Comparison of ENCODE assay signal across 12 cellular contexts in the genomic region with DNA sequence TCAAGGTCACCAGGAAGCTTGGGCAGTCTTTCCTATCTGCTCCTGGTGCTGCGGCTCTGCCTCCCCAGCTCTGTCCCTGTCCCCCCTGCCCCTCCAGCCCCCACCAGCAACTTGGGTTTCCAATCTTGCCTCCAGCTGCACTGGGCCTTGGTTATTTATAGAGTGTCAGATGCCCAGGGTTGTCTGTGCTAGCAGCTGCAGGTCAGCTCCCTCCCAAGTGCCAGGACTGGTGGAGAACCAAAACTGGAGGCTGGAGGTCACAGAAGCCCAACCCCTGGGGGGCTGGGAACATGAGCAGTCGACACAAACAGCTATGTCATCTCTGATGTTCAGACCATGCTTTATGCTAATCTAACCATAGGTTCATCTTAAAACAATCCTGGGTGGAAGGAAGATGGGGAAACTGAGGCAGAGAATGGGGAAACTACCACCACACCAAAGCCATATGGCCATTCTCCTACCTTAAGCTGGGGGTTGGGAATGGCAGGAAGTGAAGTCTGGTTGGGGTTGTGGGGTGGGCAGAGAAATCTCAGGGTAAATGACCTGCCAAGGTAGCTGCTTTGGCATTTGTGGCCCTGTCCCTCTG. TPM values are rescaled to one million over a fixed set of nuclear protein-coding genes. Genes with fewer than 3 reads are reported as not detected.
DNase-seq lines count a peak whose midpoint lies in the region; ATAC-seq and TF ChIP-seq lines count a peak whose summit lies in the region.
"Had no signal": no experiment of that assay in that cellular context is flagged by ENCODE, and none has a peak within 500 bp of the region (broad histone marks: within the 10 kb centered on the region; RNA-seq: fewer than 3 reads in every experiment).

No MANE protein-coding gene starts in this region.

- no peaks in the 10 kb centered on the region for H3K9me2 ChIP-seq in GM23338 (ENCODE audit: insufficient read depth)

- H3K4me1 ChIP-seq in GM23338 (ENCODE audit: insufficient read depth) (peaks cover 17% of the 10 kb centered on the region; the same call in 1 of the 2 replicates), skeletal muscle satellite cell (ENCODE audit: control insufficient read depth, insufficient read depth, low read length) (peaks cover 61% of the 10 kb centered on the region)

- H3K27ac ChIP-seq in GM23338 (ENCODE audit: low read depth): no peak overlapping the region
- H3K27ac ChIP-seq: KMS-11 had no signal

- no peaks in the 10 kb centered on the region for H3K9me3 ChIP-seq in skeletal muscle satellite cell (replicated peaks; ENCODE audit: low read length)

- H4K20me1 ChIP-seq in GM23338 (replicated peaks; ENCODE audit: insufficient read depth): peaks cover 6% of the 10 kb centered on the region; the same call in 1 of the 2 replicates

- intact Hi-C loops in sciatic nerve (cut with DNase I): no loop called here

- TF ChIP-seq CTCF in GM23338 (conservative IDR thresholded peaks at IDR 0.05; ENCODE audit: low read depth in 2 of 2) (no peak), astrocyte of the cerebellum (IDR thresholded peaks at IDR 0.05; ENCODE audit: low read depth, low read length, missing control alignments) (no peak)

- no peaks in the 10 kb centered on the region; the same call in 1 of the 3 replicates for H3K9me3 Mint-ChIP-seq in GM23338
- H3K9me3 Mint-ChIP-seq: activated naive CD4-positive, alpha-beta T cell treated with anti-CD3 and anti-CD28 coated beads, Interleukin-2, amount 50 U/mL, for 24 hours had no signal

- no peaks in the 10 kb centered on the region for H3K27me3 ChIP-seq in GM23338 (ENCODE audit: insufficient read depth)
- no peaks in the 10 kb centered on the region for H3K27me3 ChIP-seq in skeletal muscle satellite cell (ENCODE audit: control insufficient read depth, insufficient read depth, low read length)

- H3F3A ChIP-seq in GM23338 (replicated peaks; ENCODE audit: low read depth): peaks cover 10% of the 10 kb centered on the region; the same call in 1 of the 2 replicates

- peak overlapping the region; percentile 95 for H3K4me3 Mint-ChIP-seq in GM23338

- DNase-seq in GM23338 (ENCODE audit: low spot score) (no peak), astrocyte of the cerebellum (ENCODE audit: low read depth) (no peak), NCI-H1436 (lab: John Stamatoyannopoulos, UW) (no peak), sciatic nerve (ENCODE audit: low spot score) (no peak)
- DNase-seq: DMS153, occipital lobe had no signal

- H3K36me3 ChIP-seq in GM23338 (ENCODE audit: insufficient read depth) (peaks cover 26% of the 10 kb centered on the region), skeletal muscle satellite cell (ENCODE audit: insufficient read depth, low read length) (peaks cover 61% of the 10 kb centered on the region)

- H3K4me1 Mint-ChIP-seq in GM23338: peaks cover 33% of the 10 kb centered on the region

- peak overlapping the region; percentile 93 for H3K9ac ChIP-seq in skeletal muscle satellite cell (ENCODE audit: low read depth, low read length)
- H3K9ac ChIP-seq: KMS-11 had no signal

- peaks cover 22% of the 10 kb centered on the region for H3K79me2 ChIP-seq in GM23338 (replicated peaks; ENCODE audit: insufficient read depth)

- H3K27me3 Mint-ChIP-seq in GM23338 (ENCODE audit: insufficient read depth, low read depth, poor library complexity): peaks cover 3% of the 10 kb centered on the region
- H3K27me3 Mint-ChIP-seq: activated naive CD4-positive, alpha-beta T cell treated with anti-CD3 and anti-CD28 coated beads, Interleukin-2, amount 50 U/mL, for 24 hours had no signal

- ATAC-seq in GM23338: no peak
- no peak for ATAC-seq in sciatic nerve
- no peak for ATAC-seq in GM21717 (IDR thresholded peaks at IDR 0.05; ENCODE audit: unreplicated experiment)
- no peak for ATAC-seq in HG03045 (IDR thresholded peaks at IDR 0.05; ENCODE audit: unreplicated experiment)

- peaks cover 57% of the 10 kb centered on the region for H3K36me3 Mint-ChIP-seq in GM23338 (ENCODE audit: low read depth)
- H3K36me3 Mint-ChIP-seq: activated naive CD4-positive, alpha-beta T cell treated with anti-CD3 and anti-CD28 coated beads, Interleukin-2, amount 50 U/mL, for 24 hours had no signal

- in situ Hi-C loops in astrocyte of the cerebellum (cut with HindIII; ENCODE audit: low sequenced_read_pairs): no loop called here

- H3K27ac Mint-ChIP-seq in GM23338: no peak overlapping the region

- no peak overlapping the region for H2AFZ ChIP-seq in GM23338

- peak overlapping the region; percentile 96 for H3K4me2 ChIP-seq in GM23338
- peak overlapping the region; percentile 97 for H3K4me2 ChIP-seq in skeletal muscle satellite cell (ENCODE audit: low read length)
- H3K4me2 ChIP-seq: KMS-11 had no signal

- H3K4me3 ChIP-seq in GM23338 (peak overlapping the region; percentile 94), astrocyte of the cerebellum (ENCODE audit: low read depth, low read length) (peak overlapping the region; percentile 85), iPS-11a (ENCODE audit: low read depth, low read length) (peak overlapping the region; percentile 4), skeletal muscle satellite cell (ENCODE audit: low read length) (peak overlapping the region; percentile 86)

TF ChIP-seq in GM23338, 12 proteins besides CTCF, POLR2A, EP300 and RAD21 (continues in another document):
- TF ChIP-seq NANOG (IDR thresholded peaks at IDR 0.05; ENCODE audit: borderline replicate concordance) (no peak), ETS1 (IDR thresholded peaks at IDR 0.05) (no peak), CREB1 (CRISPR knock-in tag; IDR thresholded peaks at IDR 0.05; ENCODE audit: low read depth) (no peak), EZH2 (IDR thresholded peaks at IDR 0.05; ENCODE audit: low read depth, unreplicated experiment) (no peak), EZH2phosphoT487 (IDR thresholded peaks at IDR 0.05; ENCODE audit: unreplicated experiment) (no peak)

RNA-seq across cellular contexts. Expression of gene TPM2, which starts 1.7 kb away (rescaled TPM):
- total RNA-seq in GM23338 (2014; rRNA removed; shearing (Covaris generic)): 116 and 141 TPM in 2 replicates
- polyA plus RNA-seq in GM23338 (2016; fragmentation: Nextera tagmentation; extraction: Ambion mirVana): 488 and 540 TPM in 2 replicates
- 601 and 847 TPM in 2 replicates for total RNA-seq in skeletal muscle satellite cell (2012; rRNA removed)
- 165 TPM for total RNA-seq in sciatic nerve

RNA-seq across cellular contexts. Expression of gene CA9, which starts 14.3 kb away (rescaled TPM):
- not detected in 2 replicates for total RNA-seq in GM23338 (2014; rRNA removed; shearing (Covaris generic))
- 1.1 and 2.2 TPM in 2 replicates for polyA plus RNA-seq in GM23338 (2016; fragmentation: Nextera tagmentation; extraction: Ambion mirVana)
- 3.0 and 6.1 TPM in 2 replicates for total RNA-seq in skeletal muscle satellite cell (2012; rRNA removed)
- total RNA-seq in sciatic nerve: not detected

RNA-seq across cellular contexts. Expression of gene ARHGEF39, which starts 23.1 kb away (rescaled TPM):
- 16.8 and 25.7 TPM in 2 replicates for total RNA-seq in GM23338 (2014; rRNA removed; shearing (Covaris generic))
- polyA plus RNA-seq in GM23338 (2016; fragmentation: Nextera tagmentation; extraction: Ambion mirVana): 25.2 and 31.0 TPM in 2 replicates
- 1.8 and 3.7 TPM in 2 replicates for total RNA-seq in skeletal muscle satellite cell (2012; rRNA removed)
- not detected for total RNA-seq in sciatic nerve

RNA-seq across cellular contexts. Expression of gene CCDC107, which starts 30.0 kb away (rescaled TPM):
- total RNA-seq in GM23338 (2014; rRNA removed; shearing (Covaris generic)): 2.4 and 6.9 TPM in 2 replicates
- polyA plus RNA-seq in GM23338 (2016; fragmentation: Nextera tagmentation; extraction: Ambion mirVana): 18.4 and 20.8 TPM in 2 replicates
- 10.9 and 16.6 TPM in 2 replicates for total RNA-seq in skeletal muscle satellite cell (2012; rRNA removed)
- total RNA-seq in sciatic nerve: 28.0 TPM

RNA-seq across cellular contexts. Expression of gene RMRP, which starts 30.2 kb away (rescaled TPM):
- total RNA-seq in GM23338 (2014; rRNA removed; shearing (Covaris generic)): 8,626 and 33,360 TPM in 2 replicates
- 15.3 and 43.0 TPM in 2 replicates for polyA plus RNA-seq in GM23338 (2016; fragmentation: Nextera tagmentation; extraction: Ambion mirVana)
- 116,564 and 213,110 TPM in 2 replicates for total RNA-seq in skeletal muscle satellite cell (2012; rRNA removed)
- 12,220 TPM for total RNA-seq in sciatic nerve

Comparison
In these comparisons a context has a peak if more than half of its experiments do, and no peak if none do; other contexts are left out.
1. H3K4me3 ChIP-seq: peak in every context shown above with its lines; median percentile 94 in GM23338; 86 in skeletal muscle satellite cell; 85 in astrocyte of the cerebellum; 4 in iPS-11a.
2. RNA of gene ARHGEF39, which starts 23.1 kb away (total RNA-seq): 16.8 to 25.7 TPM in GM23338; not detected in sciatic nerve (single experiment); every median in the first group is over 10 times any median in the second.